In genomic region chr20:49775229-49775693, GRCh38 we compare ENCODE assay signal across 9 cellular contexts. TPM values are rescaled to one million over a fixed set of nuclear protein-coding genes. Genes with fewer than 3 reads are reported as not detected.
A peak's percentile ranks its signal among the peaks of the same experiment; 100 is the strongest.
DNase-seq lines count a peak whose midpoint lies in the region; ATAC-seq, FAIRE-seq and TF ChIP-seq lines count a peak whose summit lies in the region.
"Had no signal": no experiment of that assay in that cellular context is flagged by ENCODE, and none has a peak within 500 bp of the region (broad histone marks: within the 10 kb centered on the region; RNA-seq: fewer than 3 reads in every experiment).

No MANE protein-coding gene starts in this region.

- TF ChIP-seq RAD21 in A549 (conservative IDR thresholded peaks at IDR 0.05 in 1 of 2, IDR thresholded peaks at IDR 0.05 in 1 of 2), result no peak; a peak in 2 of 5 replicates

- H3K27ac ChIP-seq in A549 (peak overlapping the region; percentile 94), brain microvascular endothelial cell (peak overlapping the region; percentile 27), lower lobe of right lung (peak overlapping the region; percentile 59)

- peaks cover 68% of the 10 kb centered on the region for H3K4me1 ChIP-seq in A549
- H3K4me1 ChIP-seq in lower lobe of right lung, result peaks cover 52% of the 10 kb centered on the region
- no peaks in the 10 kb centered on the region for H3K4me1 ChIP-seq in HAP-1

- H3K9me3 ChIP-seq in A549 (no peaks in the 10 kb centered on the region), lower lobe of right lung (no peaks in the 10 kb centered on the region), HAP-1 (no peaks in the 10 kb centered on the region)

- peak overlapping the region; percentile 54 for H3K4me2 ChIP-seq in A549

- POLR2A ChIA-PET in A549 (lab: Yijun Ruan, JAX), result interaction anchor here (0.8 to 3.0 kb wide), 4 partner anchors 15 to 74 kb away, joined by 4 to 14 read pairs (median 6); partner anchors contain the start of gene SLC9A8

- no peak for TF ChIP-seq CTCF in A549 (IDR thresholded peaks at IDR 0.05)
- no peak for TF ChIP-seq CTCF in brain microvascular endothelial cell (IDR thresholded peaks at IDR 0.05; ENCODE audit: low read depth, low read length, missing control alignments)
- no peak for TF ChIP-seq CTCF in lower lobe of right lung (IDR thresholded peaks at IDR 0.05)

- peak; percentile 78 to 90 for DNase-seq in A549 (ENCODE audit: low read depth in 1 of 2, low spot score in 1 of 2)
- DNase-seq in LHCN-M2 (ENCODE audit: low read depth), result peak; percentile 98
- peak; percentile 38 for DNase-seq in brain microvascular endothelial cell
- DNase-seq in lower lobe of right lung, result peak; percentile 65
- DNase-seq in RPMI8226, result no peak
- no peak for DNase-seq in HAP-1 (ENCODE audit: low spot score in 2 of 2)
- DNase-seq: naive B cell had no signal

- TF ChIP-seq EP300 in A549 (IDR thresholded peaks at IDR 0.05), result peak; percentile 72 to 85; a peak in 3 of 5 replicates

- H3K36me3 ChIP-seq in brain microvascular endothelial cell (replicated peaks) (no peaks in the 10 kb centered on the region), lower lobe of right lung (no peaks in the 10 kb centered on the region), HAP-1 (replicated peaks) (no peaks in the 10 kb centered on the region)

- CTCF ChIA-PET in A549 (lab: Yijun Ruan, JAX), result interaction anchor here (0.7 to 5.2 kb wide), 9 partner anchors 11 to 165 kb away, joined by 3 to 28 read pairs (median 4); partner anchors contain the start of gene B4GALT5

- WGBS in A549 (ENCODE audit: missing lambda C conversion rate), result 40% methylated on average over 5 of the region's 5 CpGs

- ATAC-seq in A549 (peak; percentile 63 to 70), lower lobe of right lung (peak; percentile 87), GM18909 (IDR thresholded peaks at IDR 0.05; ENCODE audit: poor library complexity, unreplicated experiment) (no peak), GM18505 (IDR thresholded peaks at IDR 0.05; ENCODE audit: unreplicated experiment) (no peak)

- H3K27me3 ChIP-seq in brain microvascular endothelial cell (replicated peaks) (no peaks in the 10 kb centered on the region), lower lobe of right lung (ENCODE audit: low read depth) (no peaks in the 10 kb centered on the region), HAP-1 (ENCODE audit: low read depth) (no peaks in the 10 kb centered on the region)

- FAIRE-seq in A549 (lab: Jason Lieb, UNC), result no peak

- in situ Hi-C loops in brain microvascular endothelial cell (cut with HindIII; ENCODE audit: low pct_ligation_motif_present, low sequenced_read_pairs) (no loop called here), HAP-1 (cut with MboI; ENCODE audit: low sequenced_read_pairs) (no loop called here)

- no peak for TF ChIP-seq POLR2A in A549 (IDR thresholded peaks at IDR 0.05; ENCODE audit: low read length)
- TF ChIP-seq POLR2A in GM18505 (IDR thresholded peaks at IDR 0.05; ENCODE audit: borderline replicate concordance, extremely low read depth, insufficient read depth, insufficient read length), result no peak

- no peak overlapping the region for H3K4me3 ChIP-seq in A549
- H3K4me3 ChIP-seq in brain microvascular endothelial cell (ENCODE audit: low read depth, low read length), result no peak overlapping the region
- H3K4me3 ChIP-seq in lower lobe of right lung, result no peak overlapping the region
- no peak overlapping the region for H3K4me3 ChIP-seq in HAP-1

- intact Hi-C loops in lower lobe of right lung (cut with DNase I), result no loop called here

TF ChIP-seq in A549, 52 proteins besides CTCF, POLR2A, EP300 and RAD21:
- TF ChIP-seq MAZ (IDR thresholded peaks at IDR 0.05; ENCODE audit: borderline replicate concordance, low read depth, low read length) (no peak), ZFP36 (IDR thresholded peaks at IDR 0.05; ENCODE audit: borderline replicate concordance, partially characterized antibody) (no peak), ELK1 (IDR thresholded peaks at IDR 0.05; ENCODE audit: low read depth, low read length) (no peak), MAFK (IDR thresholded peaks at IDR 0.05; ENCODE audit: partially characterized antibody) (no peak), HOXA7 (CRISPR knock-in tag; IDR thresholded peaks at IDR 0.05) (no peak), HEYL (CRISPR knock-in tag; IDR thresholded peaks at IDR 0.05) (no peak), RNF2 (IDR thresholded peaks at IDR 0.05; ENCODE audit: borderline replicate concordance, low read depth) (no peak), HES2 (IDR thresholded peaks at IDR 0.05) (0 out of 2 replicates have a peak, but pooled peaks have one; percentile 14), ZC3H11A (IDR thresholded peaks at IDR 0.05) (no peak), SMC3 (IDR thresholded peaks at IDR 0.05) (peak; percentile 36; the same call in 1 of the 3 replicates), BCL3 (IDR thresholded peaks at IDR 0.05) (0 out of 3 replicates have a peak, but pooled peaks have one; percentile 58), CEBPB (IDR thresholded peaks at IDR 0.05) (peak; percentile 65 to 66; a peak in 3 of 4 replicates), MYC (IDR thresholded peaks at IDR 0.05; ENCODE audit: borderline replicate concordance, low read length) (0 out of 2 replicates have a peak, but pooled peaks have one; percentile 43), GATA3 (IDR thresholded peaks at IDR 0.05; ENCODE audit: borderline replicate concordance) (peak; percentile 46; the same call in 1 of the 2 replicates), JUNB (IDR thresholded peaks at IDR 0.05) (peak; percentile 59; the same call in 1 of the 2 replicates), JUN (IDR thresholded peaks at IDR 0.05) (peak; percentile 60 to 73; a peak in 3 of 5 replicates), FOSL2 (IDR thresholded peaks at IDR 0.05) (peak; percentile 69), FOSL2 (CRISPR knock-in tag; IDR thresholded peaks at IDR 0.05) (peak; percentile 86), RARB (CRISPR knock-in tag; IDR thresholded peaks at IDR 0.05) (0 out of 2 replicates have a peak, but pooled peaks have one; percentile 2), FOXS1 (CRISPR knock-in tag; IDR thresholded peaks at IDR 0.05) (no peak)
- TF ChIP-seq, protein P1, sequence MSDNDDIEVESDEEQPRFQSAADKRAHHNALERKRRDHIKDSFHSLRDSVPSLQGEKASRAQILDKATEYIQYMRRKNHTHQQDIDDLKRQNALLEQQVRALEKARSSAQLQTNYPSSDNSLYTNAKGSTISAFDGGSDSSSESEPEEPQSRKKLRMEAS (IDR thresholded peaks at IDR 0.05), result 0 out of 2 replicates have a peak, but pooled peaks have one; percentile 14

RNA-seq across cellular contexts. Expression of gene SLC9A8, which starts 37.4 kb away (rescaled TPM):
- polyA plus RNA-seq in A549 (2011; rRNA removed) (5.0 and 7.4 TPM in 2 replicates), A549 (2017; fragmentation: RNase III; extraction: RNeasy Plus Mini Kit Qiagen cat#74134 plus additional on column Dnase treatment) (7.9 to 9.5 TPM (median 7.9 TPM) in 3 replicates)
- polyA plus RNA-seq in A549 (2012; cell fraction: cytosol; rRNA removed), result 3.1 and 4.3 TPM in 2 replicates
- 18.0 and 20.7 TPM in 2 replicates for polyA plus RNA-seq in A549 (2012; cell fraction: nucleus; rRNA removed)
- 10.9 and 20.7 TPM in 2 replicates for polyA minus RNA-seq in A549 (2011; rRNA and poly(A)+ RNA removed)
- total RNA-seq in LHCN-M2 (2014; rRNA removed) (7.2 and 8.5 TPM in 2 replicates), lower lobe of right lung (17.7 TPM)
- 6.0 TPM for polyA plus RNA-seq in LHCN-M2 (2012)

Comparison
In these comparisons a context has a peak if more than half of its experiments do, and no peak if none do; other contexts are left out.
1. ATAC-seq: peak in A549 (2 of 2) and lower lobe of right lung (2 of 2); none in GM18909 (single experiment) and GM18505 (single experiment).
2. DNase-seq: peak in A549 (2 of 2), LHCN-M2 (single experiment), brain microvascular endothelial cell (single experiment) and lower lobe of right lung (single experiment); none in RPMI8226 (single experiment) and HAP-1 (0 of 2).
3. H3K27ac ChIP-seq: peak in every context shown above with its lines; median percentile 94 in A549; 59 in lower lobe of right lung; 27 in brain microvascular endothelial cell.